ENCODE assay signal across 1 cellular context in genomic region chr11:61743486-61744095, GRCh38.
TF ChIP-seq lines count a peak whose summit lies in the region.

No MANE protein-coding gene starts in this region.

TF ChIP-seq in HepG2, 621 proteins besides CTCF, POLR2A, EP300 and RAD21:
- no peak for TF ChIP-seq CENPX (CRISPR knock-in tag; IDR thresholded peaks at IDR 0.05)
- TF ChIP-seq ZBTB33 (CRISPR knock-in tag; IDR thresholded peaks at IDR 0.05) = peak; percentile 77; the same call in 1 of the 2 replicates
